20 cellular contexts compared by ENCODE assay signal in the genomic region with DNA sequence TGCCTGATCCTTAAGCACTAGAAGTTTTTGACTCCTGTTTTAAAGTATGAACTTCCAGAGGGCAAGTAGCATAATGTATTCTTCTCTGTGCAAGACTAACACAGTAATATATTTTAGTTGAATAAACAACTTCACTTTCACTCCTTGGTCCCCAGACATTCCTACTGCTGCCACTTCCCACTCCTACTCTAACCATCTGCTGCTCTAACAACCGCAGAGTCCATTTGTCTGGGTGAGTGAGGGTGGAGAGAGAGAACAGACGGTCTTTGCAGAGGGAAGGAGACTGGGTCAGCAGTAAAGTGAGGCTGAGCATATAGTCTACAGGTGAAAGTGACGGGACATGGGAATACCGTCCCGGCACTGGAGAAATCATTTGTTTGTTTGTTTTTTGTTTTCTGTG.
DNase-seq lines count a peak whose midpoint lies in the region; ATAC-seq and TF ChIP-seq lines count a peak whose summit lies in the region.
"Had no signal": no experiment of that assay in that cellular context is flagged by ENCODE, and none has a peak within 500 bp of the region (broad histone marks: within the 10 kb centered on the region; RNA-seq: fewer than 3 reads in every experiment).

No MANE protein-coding gene starts in this region.

- no peaks in the 10 kb centered on the region for H3K4me1 Mint-ChIP-seq in activated CD4-positive, alpha-beta T cell treated with anti-CD3 and anti-CD28 coated beads, Interleukin-2, amount 10 ng/mL, durations not matched to agents 24 days and 14 days
- H3K4me1 Mint-ChIP-seq in natural killer cell treated with Interleukin-12 subunit alpha and Interleukin-12 subunit beta and Interleukin-15 and Interleukin-18, amount 100 ng/mL, for 72 hours (ENCODE audit: low read depth in 2 of 2): no peaks in the 10 kb centered on the region
- H3K4me1 Mint-ChIP-seq: activated naive CD8-positive, alpha-beta T cell treated with anti-CD3 and anti-CD28 coated beads, Interleukin-2, amount 10 ng/mL, durations not matched to agents 7 days and 5 days; central memory CD8-positive, alpha-beta T cell had no signal

- H3K9me3 Mint-ChIP-seq in activated CD4-positive, alpha-beta T cell treated with anti-CD3 and anti-CD28 coated beads, Interleukin-2, amount 10 ng/mL, durations not matched to agents 24 days and 14 days: peaks cover 2% of the 10 kb centered on the region
- H3K9me3 Mint-ChIP-seq in natural killer cell treated with Interleukin-12 subunit alpha and Interleukin-12 subunit beta and Interleukin-15 and Interleukin-18, amount 100 ng/mL, for 72 hours: no peaks in the 10 kb centered on the region
- H3K9me3 Mint-ChIP-seq: CD4-positive, CD25-positive, alpha-beta regulatory T cell; central memory CD8-positive, alpha-beta T cell; T-helper 2 cell treated with Interferon-gamma antibody and Interleukin-4, amounts not matched to agents 5 μg/mL and 100 μg/mL, for 36 hours had no signal

- no peak overlapping the region for H3K27ac Mint-ChIP-seq in activated CD4-positive, alpha-beta T cell treated with anti-CD3 and anti-CD28 coated beads, Interleukin-2, amount 10 ng/mL, durations not matched to agents 24 days and 14 days
- no peak overlapping the region for H3K27ac Mint-ChIP-seq in natural killer cell treated with Interleukin-12 subunit alpha and Interleukin-12 subunit beta and Interleukin-15 and Interleukin-18, amount 100 ng/mL, for 72 hours
- H3K27ac Mint-ChIP-seq: activated naive CD8-positive, alpha-beta T cell treated with anti-CD3 and anti-CD28 coated beads, Interleukin-2, amount 10 ng/mL, durations not matched to agents 7 days and 5 days; CD4-positive, CD25-positive, alpha-beta regulatory T cell; T-helper 2 cell treated with Interferon-gamma antibody and Interleukin-4, amounts not matched to agents 5 μg/mL and 100 μg/mL, for 36 hours had no signal

- no peak overlapping the region for H3K4me3 ChIP-seq in dorsolateral prefrontal cortex
- H3K4me3 ChIP-seq in gastrocnemius medialis: no peak overlapping the region
- H3K4me3 ChIP-seq: gastroesophageal sphincter, thoracic aorta had no signal

- intact Hi-C loops in left ventricle myocardium superior (cut with micrococcal nuclease) (no loop called here), Right ventricle myocardium superior (cut with DNase I) (no loop called here), dorsolateral prefrontal cortex (cut with DNase I) (no loop called here), gastrocnemius medialis (cut with DNase I; ENCODE audit: low total_unique reads) (no loop called here)
- intact Hi-C loops in activated CD4-positive, alpha-beta T cell treated with anti-CD3 and anti-CD28 coated beads, Interleukin-2, amount 10 ng/mL, durations not matched to agents 24 days and 14 days (cut with micrococcal nuclease): no loop called here

- ATAC-seq in left ventricle myocardium superior (peak; percentile 37), Right ventricle myocardium superior (ENCODE audit: poor library complexity) (no peak), gastrocnemius medialis (no peak)
- no peak for ATAC-seq in natural killer cell treated with Interleukin-12 subunit alpha and Interleukin-12 subunit beta and Interleukin-15 and Interleukin-18, amount 100 ng/mL, for 72 hours
- ATAC-seq: gastroesophageal sphincter; naive thymus-derived CD4-positive, alpha-beta T cell had no signal

- peaks cover 3% of the 10 kb centered on the region for H3K27me3 Mint-ChIP-seq in activated CD4-positive, alpha-beta T cell treated with anti-CD3 and anti-CD28 coated beads, Interleukin-2, amount 10 ng/mL, durations not matched to agents 24 days and 14 days
- peaks cover 0 to 3% of the 10 kb centered on the region in 2 donors for H3K27me3 Mint-ChIP-seq in natural killer cell treated with Interleukin-12 subunit alpha and Interleukin-12 subunit beta and Interleukin-15 and Interleukin-18, amount 100 ng/mL, for 72 hours
- H3K27me3 Mint-ChIP-seq: activated naive CD8-positive, alpha-beta T cell treated with anti-CD3 and anti-CD28 coated beads, Interleukin-2, amount 10 ng/mL, durations not matched to agents 7 days and 5 days; CD4-positive, CD25-positive, alpha-beta regulatory T cell had no signal

- H3K4me3 Mint-ChIP-seq in activated CD4-positive, alpha-beta T cell treated with anti-CD3 and anti-CD28 coated beads, Interleukin-2, amount 10 ng/mL, durations not matched to agents 24 days and 14 days: no peak overlapping the region
- no peak overlapping the region for H3K4me3 Mint-ChIP-seq in natural killer cell treated with Interleukin-12 subunit alpha and Interleukin-12 subunit beta and Interleukin-15 and Interleukin-18, amount 100 ng/mL, for 72 hours
- H3K4me3 Mint-ChIP-seq: activated naive CD8-positive, alpha-beta T cell treated with anti-CD3 and anti-CD28 coated beads, Interleukin-2, amount 10 ng/mL, durations not matched to agents 7 days and 5 days; CD4-positive, CD25-positive, alpha-beta regulatory T cell; central memory CD8-positive, alpha-beta T cell; naive thymus-derived CD4-positive, alpha-beta T cell; T-helper 2 cell treated with Interferon-gamma antibody and Interleukin-4, amounts not matched to agents 5 μg/mL and 100 μg/mL, for 36 hours had no signal

- in situ Hi-C loops in gastrocnemius medialis (cut with MboI; ENCODE audit: low sequenced_read_pairs in 4 of 4): no loop called here

- TF ChIP-seq CTCF in dorsolateral prefrontal cortex (IDR thresholded peaks at IDR 0.05 in 54 of 56, conservative IDR thresholded peaks at IDR 0.05 in 2 of 56; ENCODE audit: low read depth in 1 of 56, partially characterized antibody in 56 of 56) (no peak), gastrocnemius medialis (IDR thresholded peaks at IDR 0.05 in 4 of 5, conservative IDR thresholded peaks at IDR 0.05 in 1 of 5) (no peak)

- H3K4me1 ChIP-seq in gastrocnemius medialis: peaks cover 0 to 8% of the 10 kb centered on the region in 2 donors
- H3K4me1 ChIP-seq: gastroesophageal sphincter had no signal

- H3K27ac ChIP-seq in dorsolateral prefrontal cortex: peak overlapping the region in 37 of 59 donors; percentile 1 to 76 (median 54)
- no peak overlapping the region for H3K27ac ChIP-seq in gastrocnemius medialis
- H3K27ac ChIP-seq: gastroesophageal sphincter, thoracic aorta had no signal

- no peaks in the 10 kb centered on the region for H3K27me3 ChIP-seq in dorsolateral prefrontal cortex
- no peaks in the 10 kb centered on the region for H3K27me3 ChIP-seq in gastrocnemius medialis
- H3K27me3 ChIP-seq: gastroesophageal sphincter had no signal

- no peaks in the 10 kb centered on the region for H3K36me3 Mint-ChIP-seq in activated CD4-positive, alpha-beta T cell treated with anti-CD3 and anti-CD28 coated beads, Interleukin-2, amount 10 ng/mL, durations not matched to agents 24 days and 14 days (ENCODE audit: low read depth)
- no peaks in the 10 kb centered on the region for H3K36me3 Mint-ChIP-seq in natural killer cell treated with Interleukin-12 subunit alpha and Interleukin-12 subunit beta and Interleukin-15 and Interleukin-18, amount 100 ng/mL, for 72 hours
- H3K36me3 Mint-ChIP-seq: activated naive CD8-positive, alpha-beta T cell treated with anti-CD3 and anti-CD28 coated beads, Interleukin-2, amount 10 ng/mL, durations not matched to agents 7 days and 5 days; CD4-positive, CD25-positive, alpha-beta regulatory T cell; naive thymus-derived CD4-positive, alpha-beta T cell had no signal

- DNase-seq in NCI-H1092 treated with DMSO at 0.1 percent for 48 hours (lab: John Stamatoyannopoulos, UW): peak; percentile 64
- DNase-seq in NCI-H1092 (lab: John Stamatoyannopoulos, UW): no peak
- DNase-seq in left ventricle myocardium superior: no peak
- no peak for DNase-seq in Right ventricle myocardium superior
- peak in 2 of 10 donors; percentile 36 to 43 for DNase-seq in dorsolateral prefrontal cortex
- no peak for DNase-seq in gastrocnemius medialis
- no peak for DNase-seq in activated CD4-positive, alpha-beta T cell treated with anti-CD3 and anti-CD28 coated beads, Interleukin-2, amount 10 ng/mL, durations not matched to agents 24 days and 14 days
- no peak for DNase-seq in natural killer cell treated with Interleukin-12 subunit alpha and Interleukin-12 subunit beta and Interleukin-15 and Interleukin-18, amount 100 ng/mL, for 72 hours (ENCODE audit: low spot score)
- DNase-seq: activated CD4-positive, alpha-beta T cell treated with anti-CD3 and anti-CD28 coated beads for 48 hours; activated effector memory CD4-positive, alpha-beta T cell treated with anti-CD3 and anti-CD28 coated beads, Interleukin-2, amount 50 U/mL, for 16 hours; activated naive CD8-positive, alpha-beta T cell treated with anti-CD3 and anti-CD28 coated beads, Interleukin-2, amount 10 ng/mL, durations not matched to agents 7 days and 5 days; activated T-cell treated with anti-CD3 and anti-CD28 coated beads, Interleukin-2, amount 50 U/mL, for 1 hour; CD4-positive, CD25-positive, alpha-beta regulatory T cell; naive thymus-derived CD4-positive, alpha-beta T cell; NCI-H526 treated with DMSO at 0.1 percent for 48 hours; stimulated activated naive CD4-positive, alpha-beta T cell treated with Interleukin-2 at 50 U/mL for 16 hours had no signal

- H3K9me3 ChIP-seq in gastrocnemius medialis: no peaks in the 10 kb centered on the region
- H3K9me3 ChIP-seq: gastroesophageal sphincter, thoracic aorta had no signal

- no peak for TF ChIP-seq POLR2A in gastrocnemius medialis (IDR thresholded peaks at IDR 0.05)

- H3K36me3 ChIP-seq in gastrocnemius medialis: no peaks in the 10 kb centered on the region
- H3K36me3 ChIP-seq: gastroesophageal sphincter, thoracic aorta had no signal

Comparison
In these comparisons a context has a peak if more than half of its experiments do, and no peak if none do; other contexts are left out.
1. H3K27ac ChIP-seq: peak in dorsolateral prefrontal cortex (37 of 59); none in gastrocnemius medialis (0 of 4).